In genomic region chr2:83990601-83991000, GRCh38 we compare ENCODE assay signal across 23 cellular contexts.
DNase-seq lines count a peak whose midpoint lies in the region; ATAC-seq and TF ChIP-seq lines count a peak whose summit lies in the region.
"Had no signal": no experiment of that assay in that cellular context is flagged by ENCODE, and none has a peak within 500 bp of the region (broad histone marks: within the 10 kb centered on the region; RNA-seq: fewer than 3 reads in every experiment).

No MANE protein-coding gene starts in this region.

- no peaks in the 10 kb centered on the region for H3K27me3 ChIP-seq in breast epithelium
- H3K27me3 ChIP-seq in right cardiac atrium (ENCODE audit: control insufficient read depth, insufficient read depth) = no peaks in the 10 kb centered on the region
- H3K27me3 ChIP-seq: BE2C had no signal

- H3K9me3 ChIP-seq in breast epithelium (peaks cover 0 to 17% of the 10 kb centered on the region in 2 donors), right cardiac atrium (ENCODE audit: control insufficient read depth, low read length) (no peaks in the 10 kb centered on the region)
- H3K9me3 ChIP-seq: BE2C, SK-N-SH had no signal

- DNase-seq in MCF 10A (ENCODE audit: unreplicated experiment) (peak; percentile 20), breast epithelium (ENCODE audit: low spot score in 2 of 2) (no peak), NCI-H345 (lab: John Stamatoyannopoulos, UW) (peak; percentile 48), astrocyte of the hippocampus (ENCODE audit: low read depth, low spot score) (peak; percentile 7), chondrocyte (ENCODE audit: low spot score) (no peak), right cardiac atrium (no peak)
- DNase-seq: ACHN; BE2C; CD8-positive, alpha-beta memory T cell; DND-41; HCEC 1CT; Karpas-422; NCI-H1092 treated with DMSO at 0.1 percent for 48 hours; NCI-H1436; NCI-H187; NCI-H2227 treated with DMSO at 0.1 percent for 48 hours; NCI-H510A treated with DMSO at 0.1 percent for 48 hours; SIG-M5; SK-N-SH; T-helper 17 cell; T1000 had no signal

- no peak overlapping the region for H3K4me3 Mint-ChIP-seq in MCF 10A (ENCODE audit: unreplicated experiment)
- no peak overlapping the region for H3K4me3 Mint-ChIP-seq in chondrocyte (ENCODE audit: unreplicated experiment)
- H3K4me3 Mint-ChIP-seq: CD14-positive monocyte; CD8-positive, alpha-beta memory T cell; T-helper 17 cell had no signal

- H3K4me1 Mint-ChIP-seq in MCF 10A (ENCODE audit: insufficient read depth, unreplicated experiment) = peaks cover 22% of the 10 kb centered on the region
- H3K4me1 Mint-ChIP-seq in chondrocyte (ENCODE audit: low read depth) = no peaks in the 10 kb centered on the region
- H3K4me1 Mint-ChIP-seq: CD14-positive monocyte; CD8-positive, alpha-beta memory T cell; T-helper 17 cell had no signal

- H3K4me3 ChIP-seq in breast epithelium (no peak overlapping the region), right cardiac atrium (ENCODE audit: low read length) (no peak overlapping the region)

- H3K27me3 Mint-ChIP-seq in MCF 10A (ENCODE audit: insufficient read depth, unreplicated experiment) (no peaks in the 10 kb centered on the region), chondrocyte (ENCODE audit: low read depth) (no peaks in the 10 kb centered on the region)

- H3K36me3 Mint-ChIP-seq in MCF 10A (ENCODE audit: insufficient read depth, unreplicated experiment) (no peaks in the 10 kb centered on the region), chondrocyte (ENCODE audit: low read depth) (no peaks in the 10 kb centered on the region)
- H3K36me3 Mint-ChIP-seq: CD14-positive monocyte; CD8-positive, alpha-beta memory T cell had no signal

- BruUV-seq in MCF 10A (replicated peaks; lab: Mats Ljungman, UMichigan) = no TSS peak

- H3K36me3 ChIP-seq in breast epithelium = no peaks in the 10 kb centered on the region
- H3K36me3 ChIP-seq: BE2C had no signal

- no peak for TF ChIP-seq POLR2A in breast epithelium (IDR thresholded peaks at IDR 0.05)

- intact Hi-C loops in MCF 10A (cut with micrococcal nuclease) (no loop called here), breast epithelium (cut with DNase I; ENCODE audit: low total_unique reads) (no loop called here), right cardiac atrium (cut with DNase I) (no loop called here)

- H3K27ac Mint-ChIP-seq in MCF 10A (ENCODE audit: low read depth, unreplicated experiment) = no peak overlapping the region
- no peak overlapping the region for H3K27ac Mint-ChIP-seq in chondrocyte (ENCODE audit: unreplicated experiment)
- H3K27ac Mint-ChIP-seq: CD14-positive monocyte; CD8-positive, alpha-beta memory T cell; T-helper 17 cell had no signal

- TF ChIP-seq CTCF in MCF 10A (IDR thresholded peaks at IDR 0.05; ENCODE audit: unreplicated experiment) (no peak), breast epithelium (IDR thresholded peaks at IDR 0.05) (no peak), chondrocyte (IDR thresholded peaks at IDR 0.05) (no peak)

- POLR2A ChIA-PET in MCF 10A (lab: Yijun Ruan, JAX) = interaction anchor here (1.2 kb wide), 1 partner anchor 9 kb away, joined by 3 read pairs; no protein-coding TSS in a partner anchor

- peaks cover 15% of the 10 kb centered on the region for H3K9me3 Mint-ChIP-seq in MCF 10A (ENCODE audit: unreplicated experiment)
- peaks cover 6% of the 10 kb centered on the region for H3K9me3 Mint-ChIP-seq in chondrocyte (ENCODE audit: low read depth)

- 38% methylated on average over 1 of the region's 1 CpG for WGBS in right cardiac atrium

- H3K4me1 ChIP-seq in breast epithelium (no peaks in the 10 kb centered on the region), right cardiac atrium (ENCODE audit: control insufficient read depth, insufficient read depth, low read length) (no peaks in the 10 kb centered on the region)
- H3K4me1 ChIP-seq: BE2C had no signal

- ATAC-seq in HG03135 (IDR thresholded peaks at IDR 0.05; ENCODE audit: unreplicated experiment) (no peak), right cardiac atrium (no peak)
- ATAC-seq: T-helper 17 cell had no signal

- H3K27ac ChIP-seq in breast epithelium = no peak overlapping the region
- no peak overlapping the region for H3K27ac ChIP-seq in right cardiac atrium (ENCODE audit: low read length)

- CTCF ChIA-PET in MCF 10A (lab: Yijun Ruan, JAX) = interaction anchor here (0.6 to 2.2 kb wide), 4 partner anchors 18 to 440 kb away, joined by 3 to 9 read pairs (median 3); no protein-coding TSS in a partner anchor

Comparison
In these comparisons a context has a peak if more than half of its experiments do, and no peak if none do; other contexts are left out.
1. DNase-seq: peak in MCF 10A (single experiment), NCI-H345 (single experiment) and astrocyte of the hippocampus (single experiment); none in breast epithelium (0 of 2), chondrocyte (single experiment) and right cardiac atrium (0 of 3).